ENCODE assay signal across 11 cellular contexts in genomic region chr4:69984030-69984443, GRCh38. TPM values are rescaled to one million over a fixed set of nuclear protein-coding genes. Genes with fewer than 3 reads are reported as not detected.
A peak's percentile ranks its signal among the peaks of the same experiment; 100 is the strongest.
DNase-seq lines count a peak whose midpoint lies in the region; TF ChIP-seq lines count a peak whose summit lies in the region.
"Had no signal": no experiment of that assay in that cellular context is flagged by ENCODE, and none has a peak within 500 bp of the region (broad histone marks: within the 10 kb centered on the region; RNA-seq: fewer than 3 reads in every experiment).

No MANE protein-coding gene starts in this region.

- H3K4me3 Mint-ChIP-seq in type B pancreatic cell: no peak overlapping the region

- TF ChIP-seq EP300 in sigmoid colon (IDR thresholded peaks at IDR 0.05): no peak

- no peaks in the 10 kb centered on the region for H3K9me3 Mint-ChIP-seq in type B pancreatic cell

- peak; percentile 0 for DNase-seq in DMS 273 (lab: John Stamatoyannopoulos, UW; ENCODE audit: unreplicated experiment)
- DNase-seq in DMS 273 treated with DMSO at 0.1 percent for 48 hours (lab: John Stamatoyannopoulos, UW): no peak
- peak; percentile 65 for DNase-seq in NCI-H2029 (lab: John Stamatoyannopoulos, UW)
- peak; percentile 91 for DNase-seq in epithelial cell of esophagus (ENCODE audit: low read depth)
- peak; percentile 58 for DNase-seq in sigmoid colon
- no peak for DNase-seq in type B pancreatic cell (ENCODE audit: extremely low spot score, unreplicated experiment)
- no peak for DNase-seq in effector CD8-positive, alpha-beta T cell (lab: John Stamatoyannopoulos, UW)
- no peak for DNase-seq in WERI-Rb-1

- no peak for TF ChIP-seq CTCF in epithelial cell of esophagus (IDR thresholded peaks at IDR 0.05; ENCODE audit: insufficient read depth, low read depth, low read length, missing control alignments)
- no peak for TF ChIP-seq CTCF in sigmoid colon (IDR thresholded peaks at IDR 0.05)
- TF ChIP-seq CTCF in type B pancreatic cell (conservative IDR thresholded peaks at IDR 0.05): no peak
- TF ChIP-seq CTCF in WERI-Rb-1 (IDR thresholded peaks at IDR 0.05; ENCODE audit: low read depth, low read length): no peak

- intact Hi-C loops in sigmoid colon (cut with DNase I): no loop called here

- no peaks in the 10 kb centered on the region for H3K9me3 ChIP-seq in sigmoid colon
- H3K9me3 ChIP-seq in WERI-Rb-1 (ENCODE audit: severe bottlenecking): no peaks in the 10 kb centered on the region

- TF ChIP-seq POLR2A in sigmoid colon (IDR thresholded peaks at IDR 0.05): no peak

- H3K27me3 ChIP-seq in sigmoid colon: no peaks in the 10 kb centered on the region
- no peaks in the 10 kb centered on the region for H3K27me3 ChIP-seq in WERI-Rb-1 (ENCODE audit: insufficient read depth, low read depth, severe bottlenecking)

- peaks cover 0 to 9% (median 7%) of the 10 kb centered on the region in 4 donors for H3K4me1 ChIP-seq in sigmoid colon

- WGBS in sigmoid colon, 2 donors: 38 to 52% methylated on average over 2 of the region's 2 CpGs

- H3K4me3 ChIP-seq in epithelial cell of esophagus (ENCODE audit: low read length) (no peak overlapping the region), sigmoid colon (no peak overlapping the region), WERI-Rb-1 (ENCODE audit: low read depth, low read length) (no peak overlapping the region)

- no peaks in the 10 kb centered on the region for H3K36me3 Mint-ChIP-seq in type B pancreatic cell

- peaks cover 7% of the 10 kb centered on the region for H3K4me1 Mint-ChIP-seq in type B pancreatic cell (ENCODE audit: unreplicated experiment)

- H3K36me3 ChIP-seq in sigmoid colon (no peaks in the 10 kb centered on the region), WERI-Rb-1 (no peaks in the 10 kb centered on the region)

- H3K27ac ChIP-seq in sigmoid colon: no peak overlapping the region
- no peak overlapping the region for H3K27ac ChIP-seq in WERI-Rb-1

- no peak overlapping the region for H3K27ac Mint-ChIP-seq in type B pancreatic cell

- no peaks in the 10 kb centered on the region for H3K27me3 Mint-ChIP-seq in type B pancreatic cell

RNA-seq across cellular contexts. Expression of gene STATH, which starts 11.7 kb away (rescaled TPM):
- total RNA-seq in sigmoid colon (not detected), type B pancreatic cell (ENCODE audit: low replicate concordance) (0.90 TPM in 1 of 2 replicates, not detected in the other)
- not detected for polyA plus RNA-seq in sigmoid colon
- total RNA-seq: mononuclear cell, RPMI7951 had no signal
- polyA plus RNA-seq: adipose tissue had no signal

RNA-seq across cellular contexts. Expression of gene CSN2, which starts 18.5 kb away (rescaled TPM):
- total RNA-seq in sigmoid colon: 1 to 10 TPM in 1 of 4 donors, not detected in 3; 1.1 TPM
- under 1 TPM in 1 of 3 donors, not detected in 2; 0.25 TPM for polyA plus RNA-seq in sigmoid colon
- not detected in 2 replicates for total RNA-seq in type B pancreatic cell (ENCODE audit: low replicate concordance)
- total RNA-seq: mononuclear cell, RPMI7951 had no signal
- polyA plus RNA-seq: adipose tissue had no signal

RNA-seq across cellular contexts. Expression of gene HTN3, which starts 44.2 kb away (rescaled TPM):
- total RNA-seq in sigmoid colon (not detected), type B pancreatic cell (ENCODE audit: low replicate concordance) (not detected in 2 replicates)
- not detected for polyA plus RNA-seq in sigmoid colon
- total RNA-seq: mononuclear cell, RPMI7951 had no signal
- polyA plus RNA-seq: adipose tissue had no signal

RNA-seq across cellular contexts. Expression of gene CSN1S1, which starts 53.2 kb away (rescaled TPM):
- total RNA-seq in sigmoid colon: not detected
- polyA plus RNA-seq in sigmoid colon: under 1 TPM in 1 of 3 donors, not detected in 2; 0.20 TPM
- total RNA-seq in type B pancreatic cell (ENCODE audit: low replicate concordance): not detected in 2 replicates
- total RNA-seq: mononuclear cell, RPMI7951 had no signal

Comparison
In these comparisons a context has a peak if more than half of its experiments do, and no peak if none do; other contexts are left out.
1. DNase-seq: peak in DMS 273 (single experiment), NCI-H2029 (single experiment), epithelial cell of esophagus (single experiment) and sigmoid colon (single experiment); none in DMS 273 treated with DMSO at 0.1 percent for 48 hours (single experiment), type B pancreatic cell (single experiment), effector CD8-positive, alpha-beta T cell (single experiment) and WERI-Rb-1 (single experiment).